1 cellular context compared by ENCODE assay signal in the genomic region with DNA sequence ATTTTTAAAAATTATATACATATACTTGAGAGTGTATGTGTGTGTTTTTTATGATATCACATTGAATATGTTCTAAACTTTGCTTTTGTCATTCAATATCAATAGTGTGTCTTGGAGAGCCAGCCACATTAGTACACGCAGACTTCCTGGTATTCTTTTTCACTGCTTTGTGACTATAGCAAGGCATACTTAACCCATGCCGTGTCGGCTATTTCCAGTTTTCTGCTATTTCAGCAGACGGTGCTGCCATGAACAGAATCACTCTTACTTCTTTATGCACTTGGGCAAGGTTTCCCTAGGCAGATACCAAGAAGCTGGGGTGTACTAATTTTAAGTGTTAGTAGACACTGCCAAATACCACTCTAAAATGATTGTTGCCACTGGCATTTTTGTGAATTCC.
TF ChIP-seq lines count a peak whose summit lies in the region.

No MANE protein-coding gene starts in this region.

TF ChIP-seq in endothelial cell of umbilical vein, 7 proteins besides CTCF, POLR2A, EP300 and RAD21 (continued from another document):
- TF ChIP-seq MYC (IDR thresholded peaks at IDR 0.05; ENCODE audit: low read depth, low read length) (no peak), EZH2 (IDR thresholded peaks at IDR 0.05; ENCODE audit: borderline replicate concordance, low read depth, low read length, severe bottlenecking) (no peak), POLR2AphosphoS5 (IDR thresholded peaks at IDR 0.05; ENCODE audit: insufficient read depth, low read depth, low read length) (no peak), GATA2 (IDR thresholded peaks at IDR 0.05; ENCODE audit: insufficient read depth, insufficient read length, low read depth, low read length) (no peak), FOS (IDR thresholded peaks at IDR 0.05; ENCODE audit: borderline replicate concordance, insufficient read depth, low read length) (no peak)
- TF ChIP-seq, protein P1, sequence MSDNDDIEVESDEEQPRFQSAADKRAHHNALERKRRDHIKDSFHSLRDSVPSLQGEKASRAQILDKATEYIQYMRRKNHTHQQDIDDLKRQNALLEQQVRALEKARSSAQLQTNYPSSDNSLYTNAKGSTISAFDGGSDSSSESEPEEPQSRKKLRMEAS (IDR thresholded peaks at IDR 0.05; ENCODE audit: insufficient read depth, insufficient read length): no peak
TF ChIP-seq in endothelial cell of umbilical vein: peak in this region for 0.
